In the genomic region with DNA sequence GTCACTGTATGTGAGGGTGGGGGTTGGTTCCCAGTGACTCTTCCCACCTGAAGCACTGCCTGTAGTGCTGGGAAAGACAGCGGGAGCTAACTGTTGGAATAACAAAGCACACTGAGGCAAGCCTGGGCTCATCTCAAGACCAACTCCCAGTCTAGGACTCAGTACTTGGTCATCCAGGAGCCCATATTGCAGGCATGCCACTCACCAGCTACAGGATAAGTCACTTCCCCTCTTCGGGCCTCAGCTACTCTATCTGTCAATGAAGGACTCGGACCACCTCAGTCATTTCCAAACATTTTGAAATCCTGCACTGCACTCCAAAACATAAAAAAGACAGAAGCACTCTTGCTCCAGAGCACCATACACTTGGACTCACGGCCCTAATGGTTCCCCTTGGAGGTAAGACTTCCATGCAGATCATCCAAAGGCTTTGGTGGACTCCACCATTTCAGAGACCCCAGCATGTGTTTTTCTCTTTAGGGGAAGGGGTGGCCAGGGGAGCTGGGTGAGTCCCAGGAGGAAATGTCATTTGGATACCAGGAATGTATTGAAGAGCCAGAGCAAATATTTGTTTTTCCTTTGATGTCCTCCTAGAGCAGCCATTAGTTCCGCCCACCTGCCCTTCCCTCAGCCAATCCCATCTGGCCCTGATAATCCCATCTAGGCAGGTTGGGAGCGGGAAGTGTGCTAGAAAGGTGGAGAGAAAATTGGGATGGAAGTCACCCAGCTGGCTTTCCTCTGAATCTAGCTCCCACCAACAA, we compare ENCODE assay signal across 8 cellular contexts. TPM values are rescaled to one million over a fixed set of nuclear protein-coding genes. Genes with fewer than 3 reads are reported as not detected.
DNase-seq lines count a peak whose midpoint lies in the region; ATAC-seq, FAIRE-seq and TF ChIP-seq lines count a peak whose summit lies in the region.

No MANE protein-coding gene starts in this region.

- H3K9me3 ChIP-seq in CD4-positive, alpha-beta T cell (ENCODE audit: control insufficient read depth, low read length): no peaks in the 10 kb centered on the region
- H3K9me3 ChIP-seq in astrocyte (ENCODE audit: insufficient read depth, low read depth, low read length) (no peaks in the 10 kb centered on the region), Karpas-422 (ENCODE audit: low read length) (no peaks in the 10 kb centered on the region)

- no peaks in the 10 kb centered on the region for H3K36me3 ChIP-seq in astrocyte (ENCODE audit: insufficient read depth, low read length)
- H3K36me3 ChIP-seq in mesendoderm (ENCODE audit: control insufficient read depth, insufficient read depth, low read length): no peaks in the 10 kb centered on the region
- H3K36me3 ChIP-seq in Karpas-422 (ENCODE audit: insufficient read depth, low read length): no peaks in the 10 kb centered on the region

- H3K27ac ChIP-seq in CD4-positive, alpha-beta T cell (ENCODE audit: low read depth, low read length): peak overlapping the region; percentile 67
- H3K27ac ChIP-seq in astrocyte (ENCODE audit: low read depth, low read length) (no peak overlapping the region), mesendoderm (ENCODE audit: low read depth, low read length) (peak overlapping the region; percentile 1), Karpas-422 (ENCODE audit: low read length) (no peak overlapping the region)

- no peak for FAIRE-seq in astrocyte (lab: Jason Lieb, UNC)

- no peak overlapping the region for H4K5ac ChIP-seq in mesendoderm (ENCODE audit: low read length)

- H2AK5ac ChIP-seq in mesendoderm (ENCODE audit: low read length): no peak overlapping the region

- peaks cover 42% of the 10 kb centered on the region for H3K36me3 Mint-ChIP-seq in CD4-positive, alpha-beta T cell (ENCODE audit: low read depth)
- peaks cover 22% of the 10 kb centered on the region for H3K36me3 Mint-ChIP-seq in astrocyte (ENCODE audit: low read depth, unreplicated experiment)

- DNase-seq in CD4-positive, alpha-beta T cell: no peak
- DNase-seq in NCI-H1105 (lab: John Stamatoyannopoulos, UW) (peak; percentile 60), astrocyte (ENCODE audit: low read depth) (no peak), mesendoderm (peak; percentile 63), amniotic stem cell (lab: John Stamatoyannopoulos, UW) (no peak), Karpas-422 (no peak), NCI-H1694 treated with DMSO at 0.1 percent for 48 hours (lab: John Stamatoyannopoulos, UW) (no peak), OCI-M1 (lab: John Stamatoyannopoulos, UW) (no peak)

- H3K27ac Mint-ChIP-seq in CD4-positive, alpha-beta T cell: peak overlapping the region; percentile 99
- peak overlapping the region; percentile 48 for H3K27ac Mint-ChIP-seq in astrocyte (ENCODE audit: unreplicated experiment)

- H3K9ac ChIP-seq in astrocyte (ENCODE audit: low read length) (peak overlapping the region; percentile 25), mesendoderm (ENCODE audit: low read length) (no peak overlapping the region), Karpas-422 (ENCODE audit: low read length) (no peak overlapping the region)

- peaks cover 52% of the 10 kb centered on the region for H3K4me1 ChIP-seq in astrocyte (ENCODE audit: insufficient read depth, low read length)
- H3K4me1 ChIP-seq in mesendoderm (ENCODE audit: control insufficient read depth, low read depth, low read length): peaks cover 19% of the 10 kb centered on the region
- H3K4me1 ChIP-seq in Karpas-422 (ENCODE audit: low read length): peaks cover 20% of the 10 kb centered on the region

- H4K8ac ChIP-seq in mesendoderm (ENCODE audit: low read depth, low read length): no peak overlapping the region

- H3K27me3 ChIP-seq in CD4-positive, alpha-beta T cell (ENCODE audit: control insufficient read depth, insufficient read depth, low read length): no peaks in the 10 kb centered on the region
- H3K27me3 ChIP-seq in astrocyte (ENCODE audit: insufficient read depth, low read length) (no peaks in the 10 kb centered on the region), mesendoderm (ENCODE audit: insufficient read depth, low read length, poor library complexity) (no peaks in the 10 kb centered on the region), Karpas-422 (ENCODE audit: low read length) (no peaks in the 10 kb centered on the region; the same call in 1 of the 2 replicates)

- H2BK120ac ChIP-seq in mesendoderm (ENCODE audit: low read depth, low read length): no peak overlapping the region

- H3K4me1 Mint-ChIP-seq in CD4-positive, alpha-beta T cell (ENCODE audit: low read depth): peaks cover 77% of the 10 kb centered on the region
- peaks cover 52% of the 10 kb centered on the region for H3K4me1 Mint-ChIP-seq in astrocyte (ENCODE audit: low read depth, unreplicated experiment)

- POLR2A ChIA-PET in CD4-positive, alpha-beta T cell (lab: Charles Lee): interaction anchor here (0.9 to 17.2 kb wide), 7 partner anchors 15 to 806 kb away, joined by 3 to 918 read pairs (median 4); no protein-coding TSS in a partner anchor

- peak overlapping the region; percentile 19 for H3K4me3 ChIP-seq in astrocyte (ENCODE audit: insufficient read depth, low read depth, low read length)
- H3K4me3 ChIP-seq in mesendoderm (ENCODE audit: low read length): no peak overlapping the region
- H3K4me3 ChIP-seq in Karpas-422 (ENCODE audit: low read length): no peak overlapping the region

- no peak overlapping the region for H2BK15ac ChIP-seq in mesendoderm (replicated peaks; ENCODE audit: low read depth)

- H3K27me3 Mint-ChIP-seq in CD4-positive, alpha-beta T cell: no peaks in the 10 kb centered on the region
- H3K27me3 Mint-ChIP-seq in astrocyte (ENCODE audit: low read depth, unreplicated experiment): no peaks in the 10 kb centered on the region

- H4K20me1 ChIP-seq in astrocyte (ENCODE audit: insufficient read depth, low read length): peaks cover 68% of the 10 kb centered on the region
- no peaks in the 10 kb centered on the region for H4K20me1 ChIP-seq in Karpas-422 (ENCODE audit: insufficient read depth, low read depth, low read length)

- H3K79me2 ChIP-seq in astrocyte (ENCODE audit: insufficient read depth, low read length): peaks cover 82% of the 10 kb centered on the region
- peaks cover 73% of the 10 kb centered on the region for H3K79me2 ChIP-seq in mesendoderm (ENCODE audit: control insufficient read depth, insufficient read depth, low read length)
- H3K79me2 ChIP-seq in Karpas-422 (ENCODE audit: low read length): no peaks in the 10 kb centered on the region

- H3K9me2 ChIP-seq in Karpas-422 (replicated peaks; ENCODE audit: insufficient read depth, low read length): no peaks in the 10 kb centered on the region

- H3K4me2 ChIP-seq in astrocyte (ENCODE audit: low read length) (peak overlapping the region; percentile 99), mesendoderm (ENCODE audit: low read length) (no peak overlapping the region), Karpas-422 (ENCODE audit: low read depth, low read length, poor library complexity, severe bottlenecking) (no peak overlapping the region)

- no peak overlapping the region for H2AFZ ChIP-seq in astrocyte (ENCODE audit: low read depth, low read length)
- H2AFZ ChIP-seq in Karpas-422 (ENCODE audit: low read length): no peak overlapping the region

- TF ChIP-seq CTCF in CD4-positive, alpha-beta T cell (IDR thresholded peaks at IDR 0.05): no peak
- TF ChIP-seq CTCF in astrocyte (IDR thresholded peaks at IDR 0.05; ENCODE audit: insufficient read depth, low read depth, low read length): no peak

- no peak for ATAC-seq in CD4-positive, alpha-beta T cell (ENCODE audit: poor library complexity)

- H3K4me3 Mint-ChIP-seq in CD4-positive, alpha-beta T cell: peak overlapping the region; percentile 88
- peak overlapping the region; percentile 99 for H3K4me3 Mint-ChIP-seq in astrocyte (ENCODE audit: unreplicated experiment)

- no peak overlapping the region for H3K4ac ChIP-seq in mesendoderm (ENCODE audit: low read depth, low read length)

- no peak overlapping the region for H3K23ac ChIP-seq in mesendoderm (ENCODE audit: low read length)

- no peak overlapping the region for H2BK5ac ChIP-seq in mesendoderm (ENCODE audit: low read length)

- CTCF ChIA-PET in CD4-positive, alpha-beta T cell (lab: Charles Lee): interaction anchor here (3.9 to 13.8 kb wide), 2 partner anchors 30 to 43 kb away, joined by 16 to 322 read pairs; no protein-coding TSS in a partner anchor

- peaks cover 6% of the 10 kb centered on the region for H3K79me1 ChIP-seq in mesendoderm (ENCODE audit: low read length)

- intact Hi-C loops in CD4-positive, alpha-beta T cell (cut with DNase I, micrococcal nuclease): no loop called here

- H3K9me3 Mint-ChIP-seq in CD4-positive, alpha-beta T cell: no peaks in the 10 kb centered on the region
- peaks cover 7% of the 10 kb centered on the region for H3K9me3 Mint-ChIP-seq in astrocyte (ENCODE audit: unreplicated experiment)

- H3K18ac ChIP-seq in mesendoderm (ENCODE audit: low read length): no peak overlapping the region

- no peak overlapping the region for H3K56ac ChIP-seq in mesendoderm (ENCODE audit: low read length)

- no CpG with 5 or more reads among the region's 6 CpGs for WGBS in mesendoderm (ENCODE audit: extremely low coverage, insufficient coverage, low lambda C conversion rate)

RNA-seq across cellular contexts. Expression of a gene that starts 3.1 kb away (rescaled TPM):
- total RNA-seq in CD4-positive, alpha-beta T cell: 10 to 100 TPM; 14.9 to 15.3 TPM
- total RNA-seq in astrocyte: 35.3 and 49.4 TPM in 2 replicates
- 11.0 TPM for polyA plus RNA-seq in mesendoderm (2013, experiment 1 of 2)
- 11.3 TPM for polyA plus RNA-seq in mesendoderm (2013, experiment 2 of 2)
- 1.4 TPM in 2 replicates for total RNA-seq in Karpas-422 (2014; rRNA removed; shearing (Covaris generic); ENCODE audit: low replicate concordance)

RNA-seq across cellular contexts. Expression of a gene that starts 38.3 kb away (rescaled TPM):
- not detected for total RNA-seq in CD4-positive, alpha-beta T cell
- total RNA-seq in astrocyte: 0.39 and 0.50 TPM in 2 replicates
- 0.62 TPM for polyA plus RNA-seq in mesendoderm (2013, experiment 1 of 2)
- 0.56 TPM for polyA plus RNA-seq in mesendoderm (2013, experiment 2 of 2)
- not detected in 2 replicates for total RNA-seq in Karpas-422 (2014; rRNA removed; shearing (Covaris generic); ENCODE audit: low replicate concordance)

Comparison
In these comparisons a context has a peak if more than half of its experiments do, and no peak if none do; other contexts are left out.
1. DNase-seq: peak in NCI-H1105 (single experiment) and mesendoderm (single experiment); none in CD4-positive, alpha-beta T cell (0 of 10), astrocyte (single experiment), amniotic stem cell (single experiment), Karpas-422 (single experiment), NCI-H1694 treated with DMSO at 0.1 percent for 48 hours (single experiment) and OCI-M1 (single experiment).
2. H3K27ac ChIP-seq: peak in CD4-positive, alpha-beta T cell (single experiment) and mesendoderm (single experiment); none in astrocyte (single experiment) and Karpas-422 (single experiment).